In genomic region chr18:50706199-50706598, GRCh38 we compare ENCODE assay signal across 19 cellular contexts.
A peak's percentile ranks its signal among the peaks of the same experiment; 100 is the strongest.
DNase-seq lines count a peak whose midpoint lies in the region; TF ChIP-seq lines count a peak whose summit lies in the region.
"Had no signal": no experiment of that assay in that cellular context is flagged by ENCODE, and none has a peak within 500 bp of the region (broad histone marks: within the 10 kb centered on the region; RNA-seq: fewer than 3 reads in every experiment).

No MANE protein-coding gene starts in this region.

- H3K27ac Mint-ChIP-seq in glutamatergic neuron (ENCODE audit: unreplicated experiment) = peak overlapping the region; percentile 91
- H3K27ac Mint-ChIP-seq: effector memory CD8-positive, alpha-beta T cell; neural progenitor cell; WTC11 had no signal

- H3K9me3 Mint-ChIP-seq in glutamatergic neuron (ENCODE audit: unreplicated experiment) = peaks cover 7% of the 10 kb centered on the region
- H3K9me3 Mint-ChIP-seq: brain; effector memory CD8-positive, alpha-beta T cell; neural progenitor cell; WTC11 had no signal

- DNase-seq in DMS79 (lab: John Stamatoyannopoulos, UW) = peak; percentile 86
- DNase-seq in NCI-H146 (lab: John Stamatoyannopoulos, UW) = peak; percentile 95
- peak; percentile 67 for DNase-seq in NCI-H345 treated with DMSO at 0.1 percent for 48 hours (lab: John Stamatoyannopoulos, UW; ENCODE audit: unreplicated experiment)
- no peak for DNase-seq in glutamatergic neuron
- no peak for DNase-seq in cerebellar nuclear complex (lab: John Stamatoyannopoulos, UW)
- no peak for DNase-seq in occipital lobe (lab: John Stamatoyannopoulos, UW)
- no peak for DNase-seq in cerebellar cortex (ENCODE audit: low spot score)
- no peak for DNase-seq in middle frontal gyrus (ENCODE audit: extremely low spot score, low spot score)
- DNase-seq: activated CD4-positive, alpha-beta T cell treated with anti-CD3 and anti-CD28 coated beads, Interleukin-2, amount 50 U/mL, for 48 hours; activated effector memory CD4-positive, alpha-beta T cell treated with Interleukin-2 at 50 U/mL for 16 hours; C1 segment of cervical spinal cord; colonic mucosa; effector memory CD8-positive, alpha-beta T cell; KG1; NCI-H226; stimulated activated CD4-positive, alpha-beta T cell treated with anti-CD3 and anti-CD28 coated beads, Interleukin-1b, Interleukin-23, amount 100 ng/mL, for 48 hours had no signal

- peak overlapping the region; percentile 64 for H3K4me3 Mint-ChIP-seq in glutamatergic neuron (ENCODE audit: unreplicated experiment)
- H3K4me3 Mint-ChIP-seq: brain; effector memory CD8-positive, alpha-beta T cell; neural progenitor cell; WTC11 had no signal

- peaks cover 42% of the 10 kb centered on the region for H3K4me1 Mint-ChIP-seq in glutamatergic neuron (ENCODE audit: low read depth, unreplicated experiment)

- peaks cover 8% of the 10 kb centered on the region for H3K27me3 Mint-ChIP-seq in glutamatergic neuron (ENCODE audit: unreplicated experiment)
- H3K27me3 Mint-ChIP-seq: brain had no signal

- TF ChIP-seq CTCF in glutamatergic neuron (IDR thresholded peaks at IDR 0.05; ENCODE audit: partially characterized antibody, unreplicated experiment) = no peak

- no peaks in the 10 kb centered on the region for H3K36me3 Mint-ChIP-seq in glutamatergic neuron (ENCODE audit: unreplicated experiment)
- H3K36me3 Mint-ChIP-seq: brain, WTC11 had no signal

Comparison
In these comparisons a context has a peak if more than half of its experiments do, and no peak if none do; other contexts are left out.
1. DNase-seq: peak in DMS79 (single experiment), NCI-H146 (single experiment) and NCI-H345 treated with DMSO at 0.1 percent for 48 hours (single experiment); none in glutamatergic neuron (single experiment), cerebellar nuclear complex (0 of 2), occipital lobe (single experiment), cerebellar cortex (single experiment) and middle frontal gyrus (single experiment).